Comparison of ENCODE assay signal across 1 cellular context in the genomic region with DNA sequence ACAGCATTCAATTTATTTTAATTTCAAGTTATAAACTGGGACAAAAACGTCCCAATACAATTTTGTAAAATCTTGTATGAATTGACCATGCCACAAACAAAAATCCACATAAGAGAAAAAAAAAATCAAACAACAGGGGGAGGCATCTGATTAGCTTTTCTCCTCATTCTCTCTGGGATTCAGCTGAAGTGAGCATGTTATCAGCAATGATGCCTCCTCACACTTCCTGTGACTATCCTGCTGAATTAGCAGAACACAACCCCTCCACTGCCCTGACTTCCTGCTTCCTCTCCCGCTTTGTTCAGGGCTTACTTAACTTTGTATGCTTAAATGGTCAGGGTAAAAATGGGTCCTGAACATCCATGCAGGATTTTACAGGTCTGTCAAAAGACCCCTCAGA.
TF ChIP-seq lines count a peak whose summit lies in the region.

No MANE protein-coding gene starts in this region.

TF ChIP-seq in HepG2, 621 proteins besides CTCF, POLR2A, EP300 and RAD21 (continued from another document):
- TF ChIP-seq ZFYVE20 (CRISPR knock-in tag; IDR thresholded peaks at IDR 0.05; ENCODE audit: borderline replicate concordance, low read depth): no peak
